ENCODE assay signal across 10 cellular contexts in genomic region chr1:21913763-21914162, GRCh38. TPM values are rescaled to one million over a fixed set of nuclear protein-coding genes. Genes with fewer than 3 reads are reported as not detected.
DNase-seq lines count a peak whose midpoint lies in the region; ATAC-seq and TF ChIP-seq lines count a peak whose summit lies in the region.
"Had no signal": no experiment of that assay in that cellular context is flagged by ENCODE, and none has a peak within 500 bp of the region (broad histone marks: within the 10 kb centered on the region; RNA-seq: fewer than 3 reads in every experiment).

No MANE protein-coding gene starts in this region.

- H2BK20ac ChIP-seq in H9 (ENCODE audit: low read depth, low read length, poor library complexity, severe bottlenecking): no peak overlapping the region

- no peak overlapping the region for H2AFZ ChIP-seq in H9 (ENCODE audit: low read length)

- H3K9me3 Mint-ChIP-seq in H9: no peaks in the 10 kb centered on the region

- H3K56ac ChIP-seq in H9 (ENCODE audit: insufficient read length, low read depth, low read length): no peak overlapping the region

- no peak overlapping the region for H2BK120ac ChIP-seq in H9 (ENCODE audit: low read depth, low read length, poor library complexity, severe bottlenecking)

- H4K20me1 ChIP-seq in H9 (ENCODE audit: control insufficient read depth, insufficient read depth, insufficient read length): no peaks in the 10 kb centered on the region

- H3K36me3 ChIP-seq in Peyer's patch: no peaks in the 10 kb centered on the region
- H3K36me3 ChIP-seq in gastrocnemius medialis: no peaks in the 10 kb centered on the region

- H3K79me2 ChIP-seq in H9 (ENCODE audit: insufficient read depth, low read length): no peaks in the 10 kb centered on the region

- no peaks in the 10 kb centered on the region for H3K9me3 ChIP-seq in H9 (ENCODE audit: control insufficient read depth, low read depth, low read length)
- H3K9me3 ChIP-seq in Peyer's patch: no peaks in the 10 kb centered on the region
- no peaks in the 10 kb centered on the region for H3K9me3 ChIP-seq in gastrocnemius medialis

- no peak overlapping the region; a peak in 1 of 5 replicates for H3K4me3 Mint-ChIP-seq in H9

- H4K8ac ChIP-seq in H9 (replicated peaks; ENCODE audit: insufficient read length, low read depth, low read length): no peak overlapping the region

- H3K23me2 ChIP-seq in H9 (ENCODE audit: insufficient read length, low read depth, low read length, poor library complexity, severe bottlenecking): no peaks in the 10 kb centered on the region

- H3K27me3 ChIP-seq in H9 (ENCODE audit: insufficient read depth, low read length) (no peaks in the 10 kb centered on the region), Peyer's patch (no peaks in the 10 kb centered on the region), gastrocnemius medialis (no peaks in the 10 kb centered on the region)

- ATAC-seq in left cardiac atrium (peak; percentile 3 to 20), gastrocnemius medialis (peak; percentile 29 to 68), HG02884 (IDR thresholded peaks at IDR 0.05; ENCODE audit: unreplicated experiment) (no peak), HG02763 (IDR thresholded peaks at IDR 0.05; ENCODE audit: unreplicated experiment) (no peak)
- ATAC-seq: left colon had no signal

- in situ Hi-C loops in gastrocnemius medialis (cut with MboI; ENCODE audit: low sequenced_read_pairs in 4 of 4): no loop called here

- no CpG with 5 or more reads among the region's 5 CpGs for WGBS in H9 (ENCODE audit: extremely low coverage, insufficient read length, low lambda C conversion rate)

- no peak overlapping the region for H3K4me3 ChIP-seq in Peyer's patch
- H3K4me3 ChIP-seq in gastrocnemius medialis: peak overlapping the region in 1 of 4 donors; percentile 4

- H3K4me1 Mint-ChIP-seq in H9: peaks cover 43 to 57% of the 10 kb centered on the region in 2 experiments

- H4K5ac ChIP-seq in H9 (ENCODE audit: insufficient read length, low read depth, low read length): no peak overlapping the region

- H3K14ac ChIP-seq in H9 (ENCODE audit: insufficient read depth, low read length): peak overlapping the region; percentile 2; the same call in 1 of the 2 replicates

- H4K91ac ChIP-seq in H9 (ENCODE audit: insufficient read length, low read depth, low read length): no peak overlapping the region

- H3T11ph ChIP-seq in H9 (ENCODE audit: low read length): no peak overlapping the region

- H3K27ac Mint-ChIP-seq in H9: peak overlapping the region; percentile 51 to 80 (median 63); a peak in 4 of 7 replicates

- no peak overlapping the region for H3K9ac ChIP-seq in H9 (ENCODE audit: extremely low read depth, insufficient read length, low read length)

- no peaks in the 10 kb centered on the region for H3K27me3 Mint-ChIP-seq in H9 (ENCODE audit: low read depth)

- H3K23ac ChIP-seq in H9 (ENCODE audit: insufficient read length, low read depth, low read length): no peak overlapping the region

- no peak overlapping the region for H3K27ac ChIP-seq in H9 (ENCODE audit: insufficient read length, low read depth, low read length)
- peak overlapping the region; percentile 7 to 88 (median 56) for H3K27ac ChIP-seq in Peyer's patch
- H3K27ac ChIP-seq in gastrocnemius medialis: peak overlapping the region; percentile 87 to 94 (median 90)

- H2BK12ac ChIP-seq in H9 (ENCODE audit: insufficient read length, low read depth, low read length): no peak overlapping the region

- H2AK5ac ChIP-seq in H9 (ENCODE audit: insufficient read length, low read length): no peak overlapping the region

- no peak overlapping the region for H3K4ac ChIP-seq in H9 (ENCODE audit: low read depth, low read length)

- H3K4me2 ChIP-seq in H9 (ENCODE audit: insufficient read depth, insufficient read length, low read length): peak overlapping the region; percentile 1

- no peak overlapping the region for H2BK5ac ChIP-seq in H9 (ENCODE audit: insufficient read length, low read length)

- DNase-seq in H9 (no peak), Peyer's patch (no peak), left cardiac atrium (no peak), gastrocnemius medialis (no peak), DMS79 (lab: John Stamatoyannopoulos, UW) (no peak), LoVo (ENCODE audit: low spot score) (no peak)
- DNase-seq: left colon, NCI-H526 had no signal

- H3K18ac ChIP-seq in H9 (ENCODE audit: insufficient read length, low read depth, low read length): no peak overlapping the region

- intact Hi-C loops in left cardiac atrium (cut with DNase I): no loop called here
- intact Hi-C loops in gastrocnemius medialis (cut with DNase I; ENCODE audit: low total_unique reads): loop anchor here (1.0 kb wide), 1 partner anchor 19 kb away; no protein-coding TSS in a partner anchor

- H2BK15ac ChIP-seq in H9 (ENCODE audit: low read depth, low read length): no peak overlapping the region

- no peak for TF ChIP-seq CTCF in H9 (conservative IDR thresholded peaks at IDR 0.05)
- TF ChIP-seq CTCF in Peyer's patch (IDR thresholded peaks at IDR 0.05): no peak
- TF ChIP-seq CTCF in gastrocnemius medialis (IDR thresholded peaks at IDR 0.05 in 4 of 5, conservative IDR thresholded peaks at IDR 0.05 in 1 of 5): no peak

- peaks cover 0 to 14% (median 10%) of the 10 kb centered on the region in 3 experiments; a peak in 4 of 7 replicates for H3K36me3 Mint-ChIP-seq in H9 (ENCODE audit: insufficient read depth in 1 of 3, low read depth in 3 of 3)

- TF ChIP-seq POLR2A in Peyer's patch (IDR thresholded peaks at IDR 0.05) (no peak), gastrocnemius medialis (IDR thresholded peaks at IDR 0.05) (no peak)

- H3K79me1 ChIP-seq in H9 (ENCODE audit: insufficient read depth, low read depth, low read length, poor library complexity, severe bottlenecking): no peaks in the 10 kb centered on the region

- peaks cover 16% of the 10 kb centered on the region; the same call in 1 of the 2 replicates for H3K4me1 ChIP-seq in H9 (ENCODE audit: insufficient read depth, low read length)
- H3K4me1 ChIP-seq in Peyer's patch: peaks cover 0 to 70% (median 11%) of the 10 kb centered on the region in 4 donors
- H3K4me1 ChIP-seq in gastrocnemius medialis: peaks cover 71 to 85% of the 10 kb centered on the region in 2 donors

RNA-seq across cellular contexts. Expression of gene HSPG2, which starts 23.3 kb away (rescaled TPM):
- total RNA-seq in H9 (2021): 80.8 and 90.0 TPM in 2 replicates
- total RNA-seq in Peyer's patch: 100 to 1,000 TPM in 3 of 4 donors, 10 to 100 TPM in 1; 68.7 to 199 (median 122) TPM
- 100 to 1,000 TPM; 307 to 608 TPM for total RNA-seq in left cardiac atrium
- 100 to 1,000 TPM in 1 of 4 donors, 10 to 100 TPM in 3; 68.9 to 108 (median 83.5) TPM for total RNA-seq in gastrocnemius medialis

Comparison
In these comparisons a context has a peak if more than half of its experiments do, and no peak if none do; other contexts are left out.
1. ATAC-seq: peak in left cardiac atrium (2 of 2) and gastrocnemius medialis (2 of 2); none in HG02884 (single experiment) and HG02763 (single experiment).